ENCODE assay signal across 24 cellular contexts in the genomic region with DNA sequence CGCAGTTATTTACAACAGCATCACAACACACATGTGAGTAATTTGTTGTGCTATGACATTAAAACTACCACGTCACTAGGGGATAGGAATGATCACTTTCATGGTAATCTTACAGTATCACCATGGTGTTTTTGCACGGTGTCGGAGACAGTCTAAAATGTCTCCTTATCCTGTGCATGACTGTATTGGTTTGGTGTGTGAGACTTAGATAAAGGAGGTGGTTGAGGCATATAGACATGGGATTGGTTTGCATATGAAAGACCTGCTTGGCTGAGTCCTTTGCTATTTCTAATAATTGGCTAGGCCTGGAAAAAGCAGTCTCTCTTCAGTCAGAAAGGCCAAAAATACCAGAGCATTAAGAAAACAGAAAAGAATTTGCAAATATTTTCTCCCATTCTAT. TPM values are rescaled to one million over a fixed set of nuclear protein-coding genes. Genes with fewer than 3 reads are reported as not detected.
DNase-seq lines count a peak whose midpoint lies in the region; ATAC-seq, FAIRE-seq and TF ChIP-seq lines count a peak whose summit lies in the region.
"Had no signal": no experiment of that assay in that cellular context is flagged by ENCODE, and none has a peak within 500 bp of the region (broad histone marks: within the 10 kb centered on the region; RNA-seq: fewer than 3 reads in every experiment).

No MANE protein-coding gene starts in this region.

- FAIRE-seq in HepG2 (lab: Jason Lieb, UNC), result no peak
- FAIRE-seq: A549, D721Med, GM12878, GM19239 had no signal

- in situ Hi-C loops in HepG2 (cut with HindIII; ENCODE audit: extremely low pct_ligation_motif_present, low pct_unique_long_range_greater_than_20kb), result no loop called here

- H2AFZ ChIP-seq in HepG2 (ENCODE audit: low read length), result no peak overlapping the region
- H2AFZ ChIP-seq: GM23248 had no signal

- H3K79me2 ChIP-seq in HepG2 (ENCODE audit: insufficient read depth, low read length), result no peaks in the 10 kb centered on the region

- CTCF ChIA-PET in HepG2 (lab: Yijun Ruan, JAX; ENCODE audit: low intra/inter-chr PET ratio, low total read pairs), result no interaction called here
- CTCF ChIA-PET in activated CD8-positive, alpha-beta memory T cell treated with anti-CD3 and anti-CD28 coated beads, Interleukin-2, amount 10 ng/mL, durations not matched to agents 7 days and 5 days (lab: Charles Lee), result no interaction called here

- H3K36me3 ChIP-seq in HepG2 (replicated peaks in 1 of 2; ENCODE audit: control insufficient read depth in 1 of 2, insufficient read depth in 2 of 2, low read length in 2 of 2) (peaks cover 1 to 5% of the 10 kb centered on the region in 2 experiments; a peak in 1 of 5 replicates), right lobe of liver (peaks cover 0 to 3% (median 0%) of the 10 kb centered on the region in 4 donors)

- peaks cover 18% of the 10 kb centered on the region for H3K36me3 Mint-ChIP-seq in activated CD8-positive, alpha-beta memory T cell treated with anti-CD3 and anti-CD28 coated beads, Interleukin-2, amount 10 ng/mL, durations not matched to agents 7 days and 5 days

- no peaks in the 10 kb centered on the region for H3K27me3 Mint-ChIP-seq in activated CD8-positive, alpha-beta memory T cell treated with anti-CD3 and anti-CD28 coated beads, Interleukin-2, amount 10 ng/mL, durations not matched to agents 7 days and 5 days
- H3K27me3 Mint-ChIP-seq: CD4-positive, alpha-beta T cell; CD8-positive, alpha-beta memory T cell had no signal

- H3K27ac Mint-ChIP-seq in activated CD8-positive, alpha-beta memory T cell treated with anti-CD3 and anti-CD28 coated beads, Interleukin-2, amount 10 ng/mL, durations not matched to agents 7 days and 5 days, result no peak overlapping the region
- H3K27ac Mint-ChIP-seq: CD14-positive monocyte; CD4-positive, alpha-beta T cell; CD8-positive, alpha-beta memory T cell had no signal

- POLR2A ChIA-PET in HepG2 (lab: Yijun Ruan, JAX), result no interaction called here

- no peak for TF ChIP-seq EP300 in HepG2 (IDR thresholded peaks at IDR 0.05; ENCODE audit: low read depth in 2 of 2, low read length in 2 of 2)
- no peak for TF ChIP-seq EP300 in HepG2 (CRISPR knock-in tag; IDR thresholded peaks at IDR 0.05; ENCODE audit: borderline replicate concordance)

- H3K9me3 ChIP-seq in HepG2 (ENCODE audit: low read length) (no peaks in the 10 kb centered on the region), right lobe of liver (peaks cover 0 to 5% (median 0%) of the 10 kb centered on the region in 4 donors)
- H3K9me3 ChIP-seq: A549, BE2C had no signal

- H3K27ac ChIP-seq in HepG2 (ENCODE audit: extremely low read length, insufficient read depth, low read length), result no peak overlapping the region
- H3K27ac ChIP-seq in right lobe of liver, result no peak overlapping the region
- H3K27ac ChIP-seq: A549; BLaER1 treated with 17β-estradiol and CSF1 and Interleukin-3, amounts not matched to agents 10 nM and 100 nM; GM23248 had no signal

- TF ChIP-seq RAD21 in HepG2 (CRISPR knock-in tag; IDR thresholded peaks at IDR 0.05), result no peak

- no peaks in the 10 kb centered on the region for H3K4me1 Mint-ChIP-seq in activated CD8-positive, alpha-beta memory T cell treated with anti-CD3 and anti-CD28 coated beads, Interleukin-2, amount 10 ng/mL, durations not matched to agents 7 days and 5 days
- H3K4me1 Mint-ChIP-seq: CD14-positive monocyte; CD8-positive, alpha-beta memory T cell had no signal

- no peaks in the 10 kb centered on the region for H3K9me3 Mint-ChIP-seq in activated CD8-positive, alpha-beta memory T cell treated with anti-CD3 and anti-CD28 coated beads, Interleukin-2, amount 10 ng/mL, durations not matched to agents 7 days and 5 days (ENCODE audit: low read depth)

- no peak overlapping the region for H3K9ac ChIP-seq in HepG2 (ENCODE audit: insufficient read depth, low read depth, low read length)
- H3K9ac ChIP-seq: BLaER1 treated with 17β-estradiol and CSF1 and Interleukin-3, amounts not matched to agents 10 nM and 100 nM; GM23248 had no signal

- H4K20me1 ChIP-seq in HepG2 (ENCODE audit: insufficient read depth, low read length), result no peaks in the 10 kb centered on the region
- H4K20me1 ChIP-seq: BLaER1 treated with 17β-estradiol and CSF1 and Interleukin-3, amounts not matched to agents 10 nM and 100 nM had no signal

- 66% methylated on average over 4 of the region's 4 CpGs for WGBS in HepG2 (ENCODE audit: low lambda C conversion rate)
- 89% methylated on average over 4 of the region's 4 CpGs for WGBS in right lobe of liver (ENCODE audit: insufficient coverage, low coverage, low lambda C conversion rate, missing lambda C conversion rate)

- TF ChIP-seq POLR2A in HepG2 (IDR thresholded peaks at IDR 0.05; ENCODE audit: insufficient read depth in 1 of 2, low read depth in 2 of 2, low read length in 2 of 2) (no peak), right lobe of liver (IDR thresholded peaks at IDR 0.05) (no peak), erythroblast (IDR thresholded peaks at IDR 0.05; ENCODE audit: low read length) (no peak)

- intact Hi-C loops in HepG2 (cut with micrococcal nuclease; ENCODE audit: unreplicated experiment), result no loop called here
- intact Hi-C loops in right lobe of liver (cut with DNase I), result no loop called here

- BruUV-seq in HepG2 (replicated peaks; lab: Mats Ljungman, UMichigan), result no TSS peak

- no peak for DNase-seq in HepG2 (ENCODE audit: low spot score)
- DNase-seq in right lobe of liver, result no peak
- peak; percentile 27 for DNase-seq in OCI-M1 (lab: John Stamatoyannopoulos, UW)
- peak; percentile 34 to 82 for DNase-seq in erythroblast (lab: John Stamatoyannopoulos, UW)
- no peak for DNase-seq in activated CD8-positive, alpha-beta memory T cell treated with anti-CD3 and anti-CD28 coated beads, Interleukin-2, amount 10 ng/mL, durations not matched to agents 7 days and 5 days
- no peak for DNase-seq in stimulated activated CD4-positive, alpha-beta T cell treated with anti-CD3 and anti-CD28 coated beads, Interleukin-12 subunit alpha, Interleukin-12 subunit beta, amount 100 ng/mL, for 4 hours
- DNase-seq: 8988T; ACHN; AML-193; BE2C; CD4-positive, alpha-beta T cell; CD8-positive, alpha-beta memory T cell; DMS 273 treated with DMSO at 0.1 percent for 48 hours; DMS79; EL; GDM1; GM23248; HCEC 1CT had no signal

- H3K4me3 ChIP-seq in HepG2 (replicated peaks in 1 of 3; ENCODE audit: insufficient read depth in 1 of 3, low read depth in 2 of 3, low read length in 3 of 3) (no peak overlapping the region), right lobe of liver (no peak overlapping the region)
- H3K4me3 ChIP-seq: A549; BLaER1 treated with 17β-estradiol and CSF1 and Interleukin-3, amounts not matched to agents 10 nM and 100 nM; GM12878; GM23248 had no signal

- ATAC-seq in HepG2 (no peak), right lobe of liver (no peak)
- ATAC-seq in activated CD8-positive, alpha-beta memory T cell treated with anti-CD3 and anti-CD28 coated beads, Interleukin-2, amount 10 ng/mL, durations not matched to agents 7 days and 5 days, result no peak
- ATAC-seq: A549, GM12878 had no signal

- H3K27me3 ChIP-seq in HepG2 (ENCODE audit: control insufficient read depth in 1 of 2, insufficient read depth in 2 of 2, low read length in 2 of 2), result no peaks in the 10 kb centered on the region
- no peaks in the 10 kb centered on the region for H3K27me3 ChIP-seq in right lobe of liver
- H3K27me3 ChIP-seq: BE2C; BLaER1 treated with 17β-estradiol and CSF1 and Interleukin-3, amounts not matched to agents 10 nM and 100 nM had no signal

- no peak overlapping the region for H3K4me2 ChIP-seq in HepG2 (ENCODE audit: low read depth, low read length)
- H3K4me2 ChIP-seq: A549; BLaER1 treated with 17β-estradiol and CSF1 and Interleukin-3, amounts not matched to agents 10 nM and 100 nM had no signal

- H3K4me3 Mint-ChIP-seq in activated CD8-positive, alpha-beta memory T cell treated with anti-CD3 and anti-CD28 coated beads, Interleukin-2, amount 10 ng/mL, durations not matched to agents 7 days and 5 days, result no peak overlapping the region
- H3K4me3 Mint-ChIP-seq: CD14-positive monocyte; CD4-positive, alpha-beta T cell; CD8-positive, alpha-beta memory T cell had no signal

- H3K4me1 ChIP-seq in HepG2 (ENCODE audit: insufficient read depth, low read length) (no peaks in the 10 kb centered on the region), right lobe of liver (no peaks in the 10 kb centered on the region)
- H3K4me1 ChIP-seq: A549, BE2C had no signal

- no peak for TF ChIP-seq CTCF in HepG2 (CRISPR knock-in tag; IDR thresholded peaks at IDR 0.05)
- TF ChIP-seq CTCF in right lobe of liver (IDR thresholded peaks at IDR 0.05), result no peak

TF ChIP-seq in HepG2, 621 proteins besides CTCF, POLR2A, EP300 and RAD21:
- no peak for TF ChIP-seq ZNF737 (CRISPR knock-in tag; IDR thresholded peaks at IDR 0.05; ENCODE audit: borderline replicate concordance)
- 0 out of 2 replicates have a peak, but pooled peaks have one; percentile 21 for TF ChIP-seq CREB1 (IDR thresholded peaks at IDR 0.05)
- no peak for TF ChIP-seq CREB1 (CRISPR knock-in tag; IDR thresholded peaks at IDR 0.05)

RNA-seq across cellular contexts. Expression of gene MSANTD4, which starts 30.2 kb away (rescaled TPM):
- 15.7 and 25.1 TPM in 2 replicates for total RNA-seq in HepG2 (2016; rRNA removed; fragmentation: Illumina TruSeq; extraction: Trizol)
- total RNA-seq in HepG2 (2016; cell fraction: cytosol; rRNA removed; fragmentation: Illumina TruSeq; extraction: Trizol; ENCODE audit: low read depth), result 1.1 and 3.2 TPM in 2 replicates
- total RNA-seq in HepG2 (2016; cell fraction: insoluble cytoplasmic fraction; rRNA removed; fragmentation: Illumina TruSeq; extraction: Trizol), result 15.6 and 21.9 TPM in 2 replicates
- 6.0 and 7.6 TPM in 2 replicates for total RNA-seq in HepG2 (2016; cell fraction: membrane; rRNA removed; fragmentation: Illumina TruSeq; extraction: Trizol)
- 11.5 and 14.2 TPM in 2 replicates for total RNA-seq in HepG2 (2016; cell fraction: nucleus; rRNA removed; fragmentation: Illumina TruSeq; extraction: Trizol)
- polyA plus RNA-seq in HepG2 (2011; rRNA removed), result 3.8 and 4.4 TPM in 2 replicates
- 2.1 and 3.3 TPM in 2 replicates for polyA plus RNA-seq in HepG2 (2011; cell fraction: cytosol; rRNA removed)
- polyA plus RNA-seq in HepG2 (2011; cell fraction: nucleus; rRNA removed), result 3.7 and 5.3 TPM in 2 replicates
- polyA plus RNA-seq in HepG2 (2012), result 8.6 and 9.2 TPM in 2 replicates
- 0.53 and 0.63 TPM in 2 replicates for polyA plus RNA-seq in HepG2 (2016; cell fraction: cytosol; fragmentation: Illumina TruSeq; extraction: Trizol; ENCODE audit: low read depth)
- polyA plus RNA-seq in HepG2 (2016; cell fraction: insoluble cytoplasmic fraction; fragmentation: Illumina TruSeq; extraction: Trizol; ENCODE audit: low read depth), result 13.3 and 15.4 TPM in 2 replicates
- polyA plus RNA-seq in HepG2 (2016; cell fraction: membrane; fragmentation: Illumina TruSeq; extraction: Trizol; ENCODE audit: low read depth), result 2.5 and 2.9 TPM in 2 replicates
- 9.9 and 10.2 TPM in 2 replicates for polyA plus RNA-seq in HepG2 (2016; cell fraction: nucleus; fragmentation: Illumina TruSeq; extraction: Trizol; ENCODE audit: insufficient read depth, low read depth)
- 2.9 and 5.6 TPM in 2 replicates for polyA minus RNA-seq in HepG2 (2011; rRNA and poly(A)+ RNA removed; ENCODE audit: low replicate concordance)
- polyA minus RNA-seq in HepG2 (2011; cell fraction: cytosol; rRNA and poly(A)+ RNA removed), result 7.7 TPM in 2 replicates
- 15.2 and 21.0 TPM in 2 replicates for polyA minus RNA-seq in HepG2 (2011; cell fraction: nucleus; rRNA and poly(A)+ RNA removed)
- total RNA-seq in right lobe of liver, result 1 to 10 TPM; 3.2 to 9.6 (median 5.6) TPM
- total RNA-seq in activated CD8-positive, alpha-beta memory T cell treated with anti-CD3 and anti-CD28 coated beads, Interleukin-2, amount 10 ng/mL, durations not matched to agents 7 days and 5 days, result 10 to 100 TPM; 17.7 to 18.9 TPM

Comparison
In these comparisons a context has a peak if more than half of its experiments do, and no peak if none do; other contexts are left out.
1. DNase-seq: peak in OCI-M1 (single experiment) and erythroblast (2 of 2); none in HepG2 (single experiment), right lobe of liver (0 of 3), activated CD8-positive, alpha-beta memory T cell treated with anti-CD3 and anti-CD28 coated beads, Interleukin-2, amount 10 ng/mL, durations not matched to agents 7 days and 5 days (single experiment) and stimulated activated CD4-positive, alpha-beta T cell treated with anti-CD3 and anti-CD28 coated beads, Interleukin-12 subunit alpha, Interleukin-12 subunit beta, amount 100 ng/mL, for 4 hours (single experiment).